In the genomic region with DNA sequence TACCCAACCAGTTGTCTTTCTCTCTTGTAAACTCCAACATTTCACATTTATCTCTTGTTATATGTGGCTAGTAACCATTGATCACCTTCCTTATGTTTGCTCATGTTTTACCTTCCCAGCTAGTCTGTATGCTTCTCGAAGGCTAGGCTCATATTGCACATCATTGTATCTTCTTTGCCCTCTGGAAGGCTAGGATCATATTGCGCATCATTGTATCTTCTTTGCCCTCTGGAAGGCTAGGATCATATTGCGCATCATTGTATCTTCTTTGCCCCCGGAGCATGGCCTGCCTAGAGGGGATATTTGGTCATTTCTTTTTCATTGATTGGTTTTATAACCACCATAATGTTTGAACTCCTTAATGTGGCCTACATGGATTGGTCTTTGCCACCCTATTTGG, we compare ENCODE assay signal across 19 cellular contexts.
"Had no signal": no experiment of that assay in that cellular context is flagged by ENCODE, and none has a peak within 500 bp of the region (broad histone marks: within the 10 kb centered on the region; RNA-seq: fewer than 3 reads in every experiment).

No MANE protein-coding gene starts in this region.

- H3K36me3 Mint-ChIP-seq: activated naive CD8-positive, alpha-beta T cell treated with anti-CD3 and anti-CD28 coated beads for 36 hours; brain; immature natural killer cell; naive B cell; stimulated activated memory B cell treated with anti-CD40 and anti-IgM and Interleukin-4, amounts not matched to agents 10 μg/mL and 1 μg/mL and 100 μg/mL, for 72 hours had no signal

- H3K27ac Mint-ChIP-seq: activated CD4-positive, alpha-beta T cell treated with anti-CD3 and anti-CD28 coated beads, Interleukin-2, amount 10 ng/mL, durations not matched to agents 7 days and 5 days; activated naive CD8-positive, alpha-beta T cell treated with anti-CD3 and anti-CD28 coated beads for 36 hours; activated T-helper 1 cell treated with anti-CD3 and anti-CD28 coated beads, Interleukin-12 subunit alpha, Interleukin-12 subunit beta, Interleukin-2, Interleukin-4 antibody, amounts not matched to agents 30 ng/mL and 10 ng/mL and 1 ng/mL, durations not matched to agents 14 hours and 24 hours and 36 hours; brain; immature natural killer cell had no signal

- H3K9me3 Mint-ChIP-seq: activated naive CD8-positive, alpha-beta T cell treated with anti-CD3 and anti-CD28 coated beads for 36 hours; central memory CD8-positive, alpha-beta T cell; immature natural killer cell; stimulated activated memory B cell treated with anti-CD40 and anti-IgM and Interleukin-4, amounts not matched to agents 10 μg/mL and 1 μg/mL and 100 μg/mL, for 72 hours had no signal

- H3K36me3 ChIP-seq: gastrocnemius medialis, heart left ventricle, tibial artery had no signal

- H3K27me3 Mint-ChIP-seq: activated naive CD8-positive, alpha-beta T cell treated with anti-CD3 and anti-CD28 coated beads for 36 hours had no signal

- ATAC-seq: gastrocnemius medialis; stimulated activated memory B cell treated with anti-CD40 and anti-IgM and Interleukin-4, amounts not matched to agents 10 μg/mL and 1 μg/mL and 100 μg/mL, for 72 hours had no signal

- H3K9me3 ChIP-seq: gastrocnemius medialis, heart left ventricle, tibial artery had no signal

- H3K4me3 Mint-ChIP-seq: activated CD4-positive, alpha-beta T cell treated with anti-CD3 and anti-CD28 coated beads, Interleukin-2, amount 10 ng/mL, durations not matched to agents 7 days and 5 days; activated naive CD8-positive, alpha-beta T cell treated with anti-CD3 and anti-CD28 coated beads for 36 hours; activated T-helper 1 cell treated with anti-CD3 and anti-CD28 coated beads, Interleukin-12 subunit alpha, Interleukin-12 subunit beta, Interleukin-2, Interleukin-4 antibody, amounts not matched to agents 30 ng/mL and 10 ng/mL and 1 ng/mL, durations not matched to agents 14 hours and 24 hours and 36 hours; brain; central memory CD8-positive, alpha-beta T cell; immature natural killer cell had no signal

- DNase-seq: activated CD4-positive, alpha-beta T cell treated with anti-CD3 and anti-CD28 coated beads, Interleukin-2, amount 10 ng/mL, durations not matched to agents 7 days and 5 days; activated CD4-positive, CD25-positive, alpha-beta regulatory T cell; activated CD8-positive, alpha-beta memory T cell treated with anti-CD3 and anti-CD28 coated beads, Interleukin-2, amount 50 U/mL, for 48 hours; activated naive CD8-positive, alpha-beta T cell treated with anti-CD3 and anti-CD28 coated beads for 36 hours; amygdala; effector CD4-positive, alpha-beta T cell; gastrocnemius medialis; heart left ventricle; immature natural killer cell; naive B cell; stimulated activated CD4-positive, alpha-beta T cell treated with anti-CD3 and anti-CD28 coated beads, Interleukin-2, amount 100 ng/mL, for 48 hours; tibial artery had no signal

- H3K79me2 ChIP-seq: parathyroid adenoma had no signal

- H3K4me3 ChIP-seq: coronary artery, gastrocnemius medialis, heart left ventricle, lung, tibial artery had no signal

- H3K27me3 ChIP-seq: gastrocnemius medialis, heart left ventricle, tibial artery had no signal

- H3K4me1 Mint-ChIP-seq: brain; central memory CD8-positive, alpha-beta T cell; immature natural killer cell had no signal

- H3K9ac ChIP-seq: parathyroid adenoma had no signal

- H3K4me1 ChIP-seq: parathyroid adenoma had no signal

- H2AFZ ChIP-seq: parathyroid adenoma had no signal

- H3K27ac ChIP-seq: gastrocnemius medialis, parathyroid adenoma, tibial artery had no signal
